Comparison of ENCODE assay signal across 25 cellular contexts in genomic region chr9:83081010-83081409, GRCh38.
"Had no signal": no experiment of that assay in that cellular context is flagged by ENCODE, and none has a peak within 500 bp of the region (broad histone marks: within the 10 kb centered on the region; RNA-seq: fewer than 3 reads in every experiment).

No MANE protein-coding gene starts in this region.

- ATAC-seq: stimulated activated effector memory CD8-positive, alpha-beta T cell treated with anti-CD3 and anti-CD28 coated beads, Interleukin-12 subunit alpha, Interleukin-12 subunit beta, amount 100 ng/mL, for 72 hours; stimulated activated memory B cell treated with anti-CD40 and anti-IgM and Interleukin-4, amounts not matched to agents 10 μg/mL and 1 μg/mL and 100 μg/mL, for 72 hours; stimulated activated naive B cell treated with anti-CD40 and anti-IgM and Interleukin-4, amounts not matched to agents 10 μg/mL and 1 μg/mL and 100 μg/mL, for 72 hours; stimulated activated naive CD8-positive, alpha-beta T cell treated with anti-CD3 and anti-CD28 coated beads, Interleukin-15, amount 100 ng/mL, for 72 hours; stimulated activated naive CD8-positive, alpha-beta T cell treated with anti-CD3 and anti-CD28 coated beads, Interleukin-15, Interleukin-2, amounts not matched to agents 100 U/mL and 50 U/mL, for 24 hours; upper lobe of right lung had no signal

- H3K36me3 ChIP-seq: stomach, suprapubic skin, thoracic aorta, thyroid gland, tibial artery, tibial nerve, transverse colon, upper lobe of left lung, upper lobe of right lung, vagina had no signal

- H3K27me3 ChIP-seq: stomach, suprapubic skin, testis, thyroid gland, tibial artery, tibial nerve, transverse colon, upper lobe of left lung, upper lobe of right lung, uterus, vagina had no signal

- H3K4me1 ChIP-seq: stomach, suprapubic skin, testis, thyroid gland, tibial artery, tibial nerve, transverse colon, upper lobe of left lung, upper lobe of right lung, uterus, vagina had no signal

- H3K9me3 ChIP-seq: stomach, suprapubic skin, testis, thoracic aorta, thyroid gland, tibial artery, tibial nerve, transverse colon, upper lobe of left lung, upper lobe of right lung, uterus, vagina had no signal

- DNase-seq: stimulated activated CD4-positive, alpha-beta T cell treated with anti-CD3 and anti-CD28 coated beads, Interleukin-2, amount 100 ng/mL, for 48 hours; stimulated activated CD4-positive, alpha-beta T cell treated with anti-CD3 and anti-CD28 coated beads, Interleukin-4, amount 100 ng/mL, for 1 hour; stimulated activated CD4-positive, alpha-beta T cell treated with anti-CD3 and anti-CD28 coated beads, Interleukin-4, amount 100 ng/mL, for 24 hours; stimulated activated CD4-positive, alpha-beta T cell treated with anti-CD3 and anti-CD28 coated beads, Interleukin-4, amount 100 ng/mL, for 4 hours; stimulated activated CD8-positive, alpha-beta memory T cell treated with anti-CD3 and anti-CD28 coated beads, Interleukin-4, amount 100 ng/mL, for 48 hours; stimulated activated naive B cell treated with anti-CD40 and anti-IgM and Interleukin-4, amounts not matched to agents 10 μg/mL and 1 μg/mL and 100 μg/mL, for 72 hours; stimulated activated naive CD4-positive, alpha-beta T cell; stimulated activated naive CD4-positive, alpha-beta T cell treated with Interleukin-2 at 50 U/mL for 16 hours; stimulated activated naive CD8-positive, alpha-beta T cell treated with anti-CD3 and anti-CD28 coated beads, Interleukin-15, amount 100 ng/mL, for 72 hours; stimulated activated naive CD8-positive, alpha-beta T cell treated with anti-CD3 and anti-CD28 coated beads, Interleukin-15, Interleukin-2, amounts not matched to agents 100 U/mL and 50 U/mL, for 24 hours; stomach; substantia nigra; testis; thyroid gland; tibial artery; transverse colon; upper lobe of left lung; upper lobe of right lung; uterus had no signal

- H3K4me3 ChIP-seq: stomach, suprapubic skin, testis, thoracic aorta, thyroid gland, tibial artery, tibial nerve, transverse colon, upper lobe of left lung, upper lobe of right lung, uterus, vagina had no signal

- H3K27ac ChIP-seq: stomach, suprapubic skin, testis, thoracic aorta, thyroid gland, tibial artery, tibial nerve, transverse colon, upper lobe of left lung, upper lobe of right lung, vagina had no signal
